In the genomic region with DNA sequence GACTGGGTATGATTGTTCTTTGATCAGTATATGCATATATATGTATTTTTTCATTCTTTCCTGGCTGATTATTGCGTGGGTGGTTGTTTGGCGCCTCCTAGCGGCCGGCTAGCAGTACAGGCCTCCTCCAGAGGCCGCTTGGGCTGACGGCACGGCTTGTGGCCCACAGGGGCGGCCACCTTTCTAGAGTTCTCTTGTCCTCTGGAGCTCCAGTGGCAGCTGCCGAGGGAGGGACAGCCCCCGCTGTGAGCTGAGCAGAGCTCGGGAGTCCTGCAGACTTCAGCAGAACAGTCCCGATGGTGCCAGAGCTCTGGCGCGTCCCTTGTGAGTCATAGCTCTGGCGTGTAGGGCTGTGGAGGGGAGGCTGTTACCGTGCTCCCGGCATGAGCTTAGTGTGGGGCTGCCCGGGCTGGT, we compare ENCODE assay signal across 9 cellular contexts. TPM values are rescaled to one million over a fixed set of nuclear protein-coding genes. Genes with fewer than 3 reads are reported as not detected.
DNase-seq lines count a peak whose midpoint lies in the region; ATAC-seq and TF ChIP-seq lines count a peak whose summit lies in the region.
"Had no signal": no experiment of that assay in that cellular context is flagged by ENCODE, and none has a peak within 500 bp of the region (broad histone marks: within the 10 kb centered on the region; RNA-seq: fewer than 3 reads in every experiment).

No MANE protein-coding gene starts in this region.

- no peak overlapping the region for H3K27ac ChIP-seq in brain microvascular endothelial cell
- no peak overlapping the region for H3K27ac ChIP-seq in left lung
- H3K27ac ChIP-seq: BLaER1 had no signal

- H3K4me3 ChIP-seq in brain microvascular endothelial cell (ENCODE audit: low read depth, low read length) = no peak overlapping the region
- no peak overlapping the region for H3K4me3 ChIP-seq in left lung
- H3K4me3 ChIP-seq: BLaER1 had no signal

- H3K36me3 ChIP-seq in brain microvascular endothelial cell (replicated peaks) (no peaks in the 10 kb centered on the region), left lung (no peaks in the 10 kb centered on the region)

- no peaks in the 10 kb centered on the region for H3K4me1 ChIP-seq in left lung
- H3K4me1 ChIP-seq: BLaER1 had no signal

- in situ Hi-C loops in brain microvascular endothelial cell (cut with HindIII; ENCODE audit: low pct_ligation_motif_present, low sequenced_read_pairs) = no loop called here

- TF ChIP-seq CTCF in brain microvascular endothelial cell (IDR thresholded peaks at IDR 0.05; ENCODE audit: low read depth, low read length, missing control alignments) (peak; percentile 48), left lung (IDR thresholded peaks at IDR 0.05) (peak; percentile 85 to 94)

- intact Hi-C loops in left lung (cut with DNase I) = loop anchor here in 1 of 2 donors (10.0 kb wide), 1 partner anchor 212 kb away; no protein-coding TSS in a partner anchor

- ATAC-seq in left lung = peak; percentile 88
- no peak for ATAC-seq in HG03378 (IDR thresholded peaks at IDR 0.05; ENCODE audit: unreplicated experiment)

- peaks cover 0 to 6% of the 10 kb centered on the region in 2 donors for H3K9me3 ChIP-seq in left lung

- no peaks in the 10 kb centered on the region for H3K27me3 ChIP-seq in brain microvascular endothelial cell (replicated peaks)
- H3K27me3 ChIP-seq in left lung = no peaks in the 10 kb centered on the region
- H3K27me3 ChIP-seq: BLaER1 had no signal

- DNase-seq in NCI-H146 (lab: John Stamatoyannopoulos, UW) (peak; percentile 23), NCI-H146 treated with DMSO at 0.1 percent for 48 hours (lab: John Stamatoyannopoulos, UW; ENCODE audit: unreplicated experiment) (no peak), UCSD-AML1 (lab: John Stamatoyannopoulos, UW; ENCODE audit: unreplicated experiment) (peak; percentile 34), brain microvascular endothelial cell (no peak), left lung (peak; percentile 55 to 91), occipital lobe (lab: John Stamatoyannopoulos, UW) (no peak)
- peak; percentile 38 for DNase-seq in stimulated activated CD8-positive, alpha-beta memory T cell treated with anti-CD3 and anti-CD28 coated beads, Interleukin-12 subunit alpha, Interleukin-12 subunit beta, amount 100 ng/mL, for 4 hours (ENCODE audit: low read depth)

RNA-seq across cellular contexts. Expression of a gene that starts 22.5 kb away (rescaled TPM):
- total RNA-seq in left lung (10 to 100 TPM; 12.5 to 19.6 TPM), occipital lobe (25.9 TPM)

Comparison
In these comparisons a context has a peak if more than half of its experiments do, and no peak if none do; other contexts are left out.
1. DNase-seq: peak in NCI-H146 (single experiment), UCSD-AML1 (single experiment), left lung (2 of 2) and stimulated activated CD8-positive, alpha-beta memory T cell treated with anti-CD3 and anti-CD28 coated beads, Interleukin-12 subunit alpha, Interleukin-12 subunit beta, amount 100 ng/mL, for 4 hours (single experiment); none in NCI-H146 treated with DMSO at 0.1 percent for 48 hours (single experiment), brain microvascular endothelial cell (single experiment) and occipital lobe (single experiment).